In the genomic region with DNA sequence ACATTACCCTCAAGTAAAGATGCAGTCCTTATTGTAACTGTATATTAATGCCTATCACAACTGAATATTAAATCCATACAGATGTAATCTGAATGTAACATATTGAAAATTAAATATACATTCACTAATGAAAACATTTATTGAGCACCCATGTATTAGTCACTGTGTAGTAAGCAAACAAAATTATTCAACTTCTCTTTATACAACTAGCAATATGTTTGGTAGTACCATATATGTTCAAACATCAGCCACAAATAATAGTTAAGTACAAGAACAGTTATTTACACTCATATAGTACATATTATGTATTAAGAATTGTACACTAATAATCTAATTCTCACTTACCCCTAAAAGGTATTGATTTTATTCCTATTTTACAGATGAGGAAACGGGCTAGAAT, we compare ENCODE assay signal across 39 cellular contexts. TPM values are rescaled to one million over a fixed set of nuclear protein-coding genes. Genes with fewer than 3 reads are reported as not detected.
"Had no signal": no experiment of that assay in that cellular context is flagged by ENCODE, and none has a peak within 500 bp of the region (broad histone marks: within the 10 kb centered on the region; RNA-seq: fewer than 3 reads in every experiment).

No MANE protein-coding gene starts in this region.

- H3K27ac Mint-ChIP-seq: activated CD4-positive, alpha-beta memory T cell treated with anti-CD3 and anti-CD28 coated beads, Interleukin-2, amount 10 ng/mL, durations not matched to agents 7 days and 5 days; activated CD4-positive, alpha-beta T cell treated with anti-CD3 and anti-CD28 coated beads for 36 hours; activated CD4-positive, alpha-beta T cell treated with anti-CD3 and anti-CD28 coated beads, Interleukin-2, amount 10 ng/mL, durations not matched to agents 7 days and 5 days; activated CD8-positive, alpha-beta memory T cell treated with anti-CD3 and anti-CD28 coated beads, Interleukin-2, amount 10 ng/mL, durations not matched to agents 7 days and 5 days; activated CD8-positive, alpha-beta T cell treated with anti-CD3 and anti-CD28 coated beads, Interleukin-2, amount 10 ng/mL, durations not matched to agents 7 days and 5 days; activated naive CD4-positive, alpha-beta T cell treated with anti-CD3 and anti-CD28 coated beads, Interleukin-2, amount 10 ng/mL, durations not matched to agents 7 days and 5 days; activated naive CD4-positive, alpha-beta T cell treated with anti-CD3 and anti-CD28 coated beads, Interleukin-2, amount 50 U/mL, for 24 hours; activated naive CD8-positive, alpha-beta T cell; activated naive CD8-positive, alpha-beta T cell treated with anti-CD3 and anti-CD28 coated beads, Interleukin-2, amount 10 ng/mL, durations not matched to agents 7 days and 5 days; activated naive CD8-positive, alpha-beta T cell treated with anti-CD3 and anti-CD28 coated beads, Interleukin-2, amount 50 U/mL, for 24 hours; activated T-cell treated with anti-CD3 and anti-CD28 coated beads, Interleukin-2, amount 50 U/mL, for 24 hours; activated T-helper 2 cell treated with anti-CD3 and anti-CD28 coated beads, Interferon-gamma antibody, Interleukin-2, Interleukin-4, amounts not matched to agents 10 μg/mL and 5 μg/mL and 100 μg/mL, durations not matched to agents 14 hours and 24 hours and 36 hours; brain; T-helper 1 cell treated with Interleukin-12 subunit alpha and Interleukin-12 subunit beta and Interleukin-4 antibody, amounts not matched to agents 30 μg/mL and 1 μg/mL, for 36 hours; T-helper 2 cell treated with Interferon-gamma antibody and Interleukin-4, amounts not matched to agents 5 μg/mL and 100 μg/mL, for 36 hours; WTC11 had no signal

- H3K27ac ChIP-seq: ascending aorta, cardiac muscle cell, WERI-Rb-1 had no signal

- ATAC-seq: activated CD4-positive, alpha-beta T cell treated with anti-CD3 and anti-CD28 coated beads for 36 hours; activated CD4-positive, CD25-positive, alpha-beta regulatory T cell treated with anti-CD3 and anti-CD28 coated beads, Interleukin-2, amount 50 U/mL, for 24 hours; activated CD8-positive, alpha-beta memory T cell treated with anti-CD3 and anti-CD28 coated beads, Interleukin-2, amount 10 ng/mL, durations not matched to agents 7 days and 5 days; activated CD8-positive, alpha-beta T cell treated with anti-CD3 and anti-CD28 coated beads, Interleukin-2, amount 10 ng/mL, durations not matched to agents 7 days and 5 days; activated naive CD8-positive, alpha-beta T cell treated with anti-CD3 and anti-CD28 coated beads, Interleukin-2, amount 50 U/mL, for 24 hours; WTC11 had no signal

- H3K36me3 Mint-ChIP-seq: activated naive CD4-positive, alpha-beta T cell treated with anti-CD3 and anti-CD28 coated beads, Interleukin-2, amount 50 U/mL, for 24 hours; activated naive CD8-positive, alpha-beta T cell had no signal

- FAIRE-seq: bronchial epithelial cell had no signal

- H3K9me3 ChIP-seq: ascending aorta had no signal

- H3K4me1 Mint-ChIP-seq: activated CD4-positive, alpha-beta memory T cell treated with anti-CD3 and anti-CD28 coated beads, Interleukin-2, amount 10 ng/mL, durations not matched to agents 7 days and 5 days; activated CD4-positive, alpha-beta T cell treated with anti-CD3 and anti-CD28 coated beads for 36 hours; activated CD4-positive, alpha-beta T cell treated with anti-CD3 and anti-CD28 coated beads, Interleukin-2, amount 10 ng/mL, durations not matched to agents 7 days and 5 days; activated CD8-positive, alpha-beta memory T cell treated with anti-CD3 and anti-CD28 coated beads, Interleukin-2, amount 10 ng/mL, durations not matched to agents 7 days and 5 days; activated naive CD4-positive, alpha-beta T cell treated with anti-CD3 and anti-CD28 coated beads, Interleukin-2, amount 10 ng/mL, durations not matched to agents 7 days and 5 days; activated naive CD4-positive, alpha-beta T cell treated with anti-CD3 and anti-CD28 coated beads, Interleukin-2, amount 50 U/mL, for 24 hours; brain; central memory CD8-positive, alpha-beta T cell; WTC11 had no signal

- H3K9me3 Mint-ChIP-seq: activated CD4-positive, alpha-beta memory T cell treated with anti-CD3 and anti-CD28 coated beads, Interleukin-2, amount 10 ng/mL, durations not matched to agents 7 days and 5 days; activated CD4-positive, alpha-beta T cell treated with anti-CD3 and anti-CD28 coated beads, Interleukin-2, amount 10 ng/mL, durations not matched to agents 7 days and 5 days; activated naive CD4-positive, alpha-beta T cell treated with anti-CD3 and anti-CD28 coated beads, Interleukin-2, amount 10 ng/mL, durations not matched to agents 7 days and 5 days; activated naive CD4-positive, alpha-beta T cell treated with anti-CD3 and anti-CD28 coated beads, Interleukin-2, amount 50 U/mL, for 24 hours; activated naive CD8-positive, alpha-beta T cell treated with anti-CD3 and anti-CD28 coated beads, Interleukin-2, amount 10 ng/mL, durations not matched to agents 7 days and 5 days; activated naive CD8-positive, alpha-beta T cell treated with anti-CD3 and anti-CD28 coated beads, Interleukin-2, amount 50 U/mL, for 24 hours; activated T-cell treated with anti-CD3 and anti-CD28 coated beads, Interleukin-2, amount 50 U/mL, for 24 hours; activated T-helper 2 cell treated with anti-CD3 and anti-CD28 coated beads, Interferon-gamma antibody, Interleukin-2, Interleukin-4, amounts not matched to agents 10 μg/mL and 5 μg/mL and 100 μg/mL, durations not matched to agents 14 hours and 24 hours and 36 hours; brain; central memory CD8-positive, alpha-beta T cell; T-helper 1 cell treated with Interleukin-12 subunit alpha and Interleukin-12 subunit beta and Interleukin-4 antibody, amounts not matched to agents 30 μg/mL and 1 μg/mL, for 36 hours; T-helper 2 cell treated with Interferon-gamma antibody and Interleukin-4, amounts not matched to agents 5 μg/mL and 100 μg/mL, for 36 hours; WTC11 had no signal

- H3K27me3 Mint-ChIP-seq: activated CD4-positive, alpha-beta memory T cell treated with anti-CD3 and anti-CD28 coated beads, Interleukin-2, amount 10 ng/mL, durations not matched to agents 7 days and 5 days; activated CD4-positive, alpha-beta T cell treated with anti-CD3 and anti-CD28 coated beads for 36 hours; activated CD4-positive, alpha-beta T cell treated with anti-CD3 and anti-CD28 coated beads, Interleukin-2, amount 10 ng/mL, durations not matched to agents 7 days and 5 days; activated CD8-positive, alpha-beta memory T cell treated with anti-CD3 and anti-CD28 coated beads, Interleukin-2, amount 10 ng/mL, durations not matched to agents 7 days and 5 days; activated naive CD4-positive, alpha-beta T cell treated with anti-CD3 and anti-CD28 coated beads, Interleukin-2, amount 10 ng/mL, durations not matched to agents 7 days and 5 days; activated naive CD4-positive, alpha-beta T cell treated with anti-CD3 and anti-CD28 coated beads, Interleukin-2, amount 50 U/mL, for 24 hours; activated naive CD8-positive, alpha-beta T cell; activated naive CD8-positive, alpha-beta T cell treated with anti-CD3 and anti-CD28 coated beads, Interleukin-2, amount 10 ng/mL, durations not matched to agents 7 days and 5 days; activated naive CD8-positive, alpha-beta T cell treated with anti-CD3 and anti-CD28 coated beads, Interleukin-2, amount 50 U/mL, for 24 hours; activated T-cell treated with anti-CD3 and anti-CD28 coated beads, Interleukin-2, amount 50 U/mL, for 24 hours; brain; central memory CD8-positive, alpha-beta T cell had no signal

- DNase-seq: activated CD4-positive, alpha-beta memory T cell treated with anti-CD3 and anti-CD28 coated beads, Interleukin-2, amount 10 ng/mL, durations not matched to agents 7 days and 5 days; activated CD4-positive, alpha-beta T cell treated with anti-CD3 and anti-CD28 coated beads for 1 hour; activated CD4-positive, alpha-beta T cell treated with anti-CD3 and anti-CD28 coated beads for 36 hours; activated CD4-positive, alpha-beta T cell treated with anti-CD3 and anti-CD28 coated beads for 48 hours; activated CD4-positive, alpha-beta T cell treated with anti-CD3 and anti-CD28 coated beads, Interleukin-2, amount 10 ng/mL, durations not matched to agents 7 days and 5 days; activated CD4-positive, alpha-beta T cell treated with anti-CD3 and anti-CD28 coated beads, Interleukin-2, amount 50 U/mL, for 48 hours; activated CD4-positive, CD25-positive, alpha-beta regulatory T cell; activated CD8-positive, alpha-beta memory T cell treated with anti-CD3 and anti-CD28 coated beads for 24 hours; activated CD8-positive, alpha-beta memory T cell treated with anti-CD3 and anti-CD28 coated beads, Interleukin-2, amount 10 ng/mL, durations not matched to agents 7 days and 5 days; activated CD8-positive, alpha-beta memory T cell treated with anti-CD3 and anti-CD28 coated beads, Interleukin-2, amount 50 U/mL, for 48 hours; activated CD8-positive, alpha-beta T cell treated with anti-CD3 and anti-CD28 coated beads, Interleukin-2, amount 10 ng/mL, durations not matched to agents 7 days and 5 days; activated effector memory CD4-positive, alpha-beta T cell treated with Interleukin-2 at 50 U/mL for 16 hours; activated gamma-delta T cell; activated naive CD4-positive, alpha-beta T cell treated with anti-CD3 and anti-CD28 coated beads, Interleukin-2, amount 10 ng/mL, durations not matched to agents 7 days and 5 days; activated naive CD4-positive, alpha-beta T cell treated with Interleukin-2 at 50 U/mL for 16 hours; activated naive CD8-positive, alpha-beta T cell treated with anti-CD3 and anti-CD28 coated beads, Interleukin-2, amount 10 ng/mL, durations not matched to agents 7 days and 5 days; activated naive CD8-positive, alpha-beta T cell treated with anti-CD3 and anti-CD28 coated beads, Interleukin-2, amount 50 U/mL, for 24 hours; activated T-cell treated with anti-CD3 and anti-CD28 coated beads, Interleukin-2, amount 50 U/mL, for 24 hours; activated T-cell treated with anti-CD3 and anti-CD28 coated beads, Interleukin-2, amount 50 U/mL, for 48 hours; amygdala; anterior cingulate cortex; caudate nucleus; cerebellar nuclear complex; T-helper 1 cell; T-helper 2 cell; T-helper 9 cell; WERI-Rb-1 had no signal

- H3K4me1 ChIP-seq: ascending aorta had no signal

- H3K4me3 Mint-ChIP-seq: activated CD4-positive, alpha-beta memory T cell treated with anti-CD3 and anti-CD28 coated beads, Interleukin-2, amount 10 ng/mL, durations not matched to agents 7 days and 5 days; activated CD4-positive, alpha-beta T cell treated with anti-CD3 and anti-CD28 coated beads for 36 hours; activated CD4-positive, alpha-beta T cell treated with anti-CD3 and anti-CD28 coated beads, Interleukin-2, amount 10 ng/mL, durations not matched to agents 7 days and 5 days; activated CD8-positive, alpha-beta memory T cell treated with anti-CD3 and anti-CD28 coated beads, Interleukin-2, amount 10 ng/mL, durations not matched to agents 7 days and 5 days; activated CD8-positive, alpha-beta T cell treated with anti-CD3 and anti-CD28 coated beads, Interleukin-2, amount 10 ng/mL, durations not matched to agents 7 days and 5 days; activated naive CD4-positive, alpha-beta T cell treated with anti-CD3 and anti-CD28 coated beads, Interleukin-2, amount 10 ng/mL, durations not matched to agents 7 days and 5 days; activated naive CD4-positive, alpha-beta T cell treated with anti-CD3 and anti-CD28 coated beads, Interleukin-2, amount 50 U/mL, for 24 hours; activated naive CD8-positive, alpha-beta T cell; activated naive CD8-positive, alpha-beta T cell treated with anti-CD3 and anti-CD28 coated beads, Interleukin-2, amount 10 ng/mL, durations not matched to agents 7 days and 5 days; activated naive CD8-positive, alpha-beta T cell treated with anti-CD3 and anti-CD28 coated beads, Interleukin-2, amount 50 U/mL, for 24 hours; activated T-cell treated with anti-CD3 and anti-CD28 coated beads, Interleukin-2, amount 50 U/mL, for 24 hours; brain; central memory CD8-positive, alpha-beta T cell; T-helper 1 cell treated with Interleukin-12 subunit alpha and Interleukin-12 subunit beta and Interleukin-4 antibody, amounts not matched to agents 30 μg/mL and 1 μg/mL, for 36 hours; T-helper 2 cell treated with Interferon-gamma antibody and Interleukin-4, amounts not matched to agents 5 μg/mL and 100 μg/mL, for 36 hours; WTC11 had no signal

- H3K4me3 ChIP-seq: ascending aorta, cardiac muscle cell had no signal

RNA-seq across cellular contexts. Expression of a gene that starts 17.9 kb away (rescaled TPM):
- total RNA-seq: ascending aorta had no signal
